In genomic region chr14:71469936-71470335, GRCh38 we compare ENCODE assay signal across 17 cellular contexts.
"Had no signal": no experiment of that assay in that cellular context is flagged by ENCODE, and none has a peak within 500 bp of the region (broad histone marks: within the 10 kb centered on the region; RNA-seq: fewer than 3 reads in every experiment).

No MANE protein-coding gene starts in this region.

- H3K4me3 Mint-ChIP-seq: activated B cell treated with CpG ODN at 0.5 μM for 24 hours; activated naive CD8-positive, alpha-beta T cell; mesothelial cell of epicardium; natural killer cell treated with Interleukin-12 subunit alpha and Interleukin-12 subunit beta and Interleukin-15 and Interleukin-18, amount 100 ng/mL, for 72 hours; T-helper 2 cell treated with Interferon-gamma antibody and Interleukin-4, amounts not matched to agents 5 μg/mL and 100 μg/mL, for 36 hours had no signal

- H3K27ac Mint-ChIP-seq: activated B cell treated with CpG ODN at 0.5 μM for 24 hours; mesothelial cell of epicardium; natural killer cell treated with Interleukin-12 subunit alpha and Interleukin-12 subunit beta and Interleukin-15 and Interleukin-18, amount 100 ng/mL, for 72 hours; T-helper 2 cell treated with Interferon-gamma antibody and Interleukin-4, amounts not matched to agents 5 μg/mL and 100 μg/mL, for 36 hours had no signal

- DNase-seq: activated B cell treated with CpG ODN at 0.5 μM for 24 hours; activated CD4-positive, alpha-beta T cell treated with anti-CD3 and anti-CD28 coated beads for 48 hours; activated CD8-positive, alpha-beta memory T cell treated with anti-CD3 and anti-CD28 coated beads, Interleukin-2, amount 50 U/mL, for 4 hours; activated gamma-delta T cell treated with Interleukin-2 at 50 U/mL for 16 hours; colonic mucosa; hypothalamus; islet precursor cell; nucleus accumbens; retina; stimulated activated naive CD4-positive, alpha-beta T cell; tibial artery had no signal

- H3K9me3 Mint-ChIP-seq: activated B cell treated with CpG ODN at 0.5 μM for 24 hours had no signal

- H3K36me3 Mint-ChIP-seq: mesothelial cell of epicardium had no signal

- H3K27ac ChIP-seq: colonic mucosa had no signal

- ATAC-seq: left lobe of liver; natural killer cell treated with Interleukin-12 subunit alpha and Interleukin-12 subunit beta and Interleukin-15 and Interleukin-18, amount 100 ng/mL, for 72 hours had no signal

- FAIRE-seq: frontal cortex had no signal
